ENCODE assay signal across 27 cellular contexts in genomic region chr1:19164274-19165015, GRCh38. TPM values are rescaled to one million over a fixed set of nuclear protein-coding genes. Genes with fewer than 3 reads are reported as not detected.
DNase-seq lines count a peak whose midpoint lies in the region; ATAC-seq and TF ChIP-seq lines count a peak whose summit lies in the region.
"Had no signal": no experiment of that assay in that cellular context is flagged by ENCODE, and none has a peak within 500 bp of the region (broad histone marks: within the 10 kb centered on the region; RNA-seq: fewer than 3 reads in every experiment).

No MANE protein-coding gene starts in this region.

- intact Hi-C loops in activated naive CD4-positive, alpha-beta T cell treated with anti-CD3 and anti-CD28 coated beads for 36 hours (cut with micrococcal nuclease), result no loop called here
- intact Hi-C loops in posterior vena cava (cut with DNase I), result no loop called here

- peak overlapping the region; percentile 9 for H3K27ac Mint-ChIP-seq in activated naive CD4-positive, alpha-beta T cell treated with anti-CD3 and anti-CD28 coated beads for 36 hours
- H3K27ac Mint-ChIP-seq in activated naive CD4-positive, alpha-beta T cell treated with anti-CD3 and anti-CD28 coated beads, Interleukin-2, amount 50 U/mL, for 72 hours, result peak overlapping the region in 1 of 2 donors; percentile 74
- H3K27ac Mint-ChIP-seq in endothelial cell (ENCODE audit: unreplicated experiment) (peak overlapping the region; percentile 93), mesothelial cell of epicardium (peak overlapping the region; percentile 97), type B pancreatic cell (peak overlapping the region; percentile 95)
- H3K27ac Mint-ChIP-seq: activated B cell treated with CpG ODN at 0.5 μM for 24 hours; endodermal cell; stimulated activated effector memory CD8-positive, alpha-beta T cell treated with anti-CD3 and anti-CD28 coated beads, Interleukin-12 subunit alpha, Interleukin-12 subunit beta, amount 100 ng/mL, for 72 hours had no signal

- peaks cover 73% of the 10 kb centered on the region for H3K36me3 Mint-ChIP-seq in activated naive CD4-positive, alpha-beta T cell treated with anti-CD3 and anti-CD28 coated beads for 36 hours (ENCODE audit: low read depth)
- H3K36me3 Mint-ChIP-seq in activated naive CD4-positive, alpha-beta T cell treated with anti-CD3 and anti-CD28 coated beads, Interleukin-2, amount 50 U/mL, for 72 hours, result peaks cover 43 to 71% of the 10 kb centered on the region in 2 donors
- peaks cover 81% of the 10 kb centered on the region for H3K36me3 Mint-ChIP-seq in endothelial cell (ENCODE audit: low read depth, unreplicated experiment)
- H3K36me3 Mint-ChIP-seq in mesothelial cell of epicardium, result peaks cover 68% of the 10 kb centered on the region
- peaks cover 63% of the 10 kb centered on the region for H3K36me3 Mint-ChIP-seq in type B pancreatic cell

- H3K4me1 Mint-ChIP-seq in activated naive CD4-positive, alpha-beta T cell treated with anti-CD3 and anti-CD28 coated beads for 36 hours (ENCODE audit: low read depth), result peaks cover 9% of the 10 kb centered on the region
- peaks cover 15% of the 10 kb centered on the region for H3K4me1 Mint-ChIP-seq in endothelial cell (ENCODE audit: unreplicated experiment)
- H3K4me1 Mint-ChIP-seq in mesothelial cell of epicardium, result peaks cover 26% of the 10 kb centered on the region
- no peaks in the 10 kb centered on the region for H3K4me1 Mint-ChIP-seq in type B pancreatic cell (ENCODE audit: unreplicated experiment)
- H3K4me1 Mint-ChIP-seq: endodermal cell had no signal

- H3K9me3 Mint-ChIP-seq in activated naive CD4-positive, alpha-beta T cell treated with anti-CD3 and anti-CD28 coated beads for 36 hours, result no peaks in the 10 kb centered on the region
- no peaks in the 10 kb centered on the region for H3K9me3 Mint-ChIP-seq in activated naive CD4-positive, alpha-beta T cell treated with anti-CD3 and anti-CD28 coated beads, Interleukin-2, amount 50 U/mL, for 72 hours
- H3K9me3 Mint-ChIP-seq in endothelial cell (ENCODE audit: unreplicated experiment), result no peaks in the 10 kb centered on the region
- H3K9me3 Mint-ChIP-seq in mesothelial cell of epicardium, result no peaks in the 10 kb centered on the region
- H3K9me3 Mint-ChIP-seq in type B pancreatic cell, result no peaks in the 10 kb centered on the region
- H3K9me3 Mint-ChIP-seq: activated B cell treated with CpG ODN at 0.5 μM for 24 hours; activated CD8-positive, alpha-beta T cell treated with anti-CD3 and anti-CD28 coated beads for 36 hours; endodermal cell; naive thymus-derived CD4-positive, alpha-beta T cell; stimulated activated effector memory CD8-positive, alpha-beta T cell treated with anti-CD3 and anti-CD28 coated beads, Interleukin-12 subunit alpha, Interleukin-12 subunit beta, amount 100 ng/mL, for 72 hours had no signal

- H3K27me3 Mint-ChIP-seq in activated naive CD4-positive, alpha-beta T cell treated with anti-CD3 and anti-CD28 coated beads for 36 hours (ENCODE audit: low read depth), result no peaks in the 10 kb centered on the region
- H3K27me3 Mint-ChIP-seq in endothelial cell (ENCODE audit: unreplicated experiment) (no peaks in the 10 kb centered on the region), mesothelial cell of epicardium (ENCODE audit: low read depth) (no peaks in the 10 kb centered on the region), type B pancreatic cell (no peaks in the 10 kb centered on the region)
- H3K27me3 Mint-ChIP-seq: activated B cell treated with CpG ODN at 0.5 μM for 24 hours; activated CD8-positive, alpha-beta T cell treated with anti-CD3 and anti-CD28 coated beads for 36 hours; naive thymus-derived CD4-positive, alpha-beta T cell had no signal

- ATAC-seq in activated naive CD4-positive, alpha-beta T cell treated with anti-CD3 and anti-CD28 coated beads, Interleukin-2, amount 50 U/mL, for 72 hours, result no peak
- ATAC-seq: activated CD8-positive, alpha-beta T cell treated with anti-CD3 and anti-CD28 coated beads for 36 hours; GM12878; naive thymus-derived CD4-positive, alpha-beta T cell; Right ventricle myocardium inferior; stimulated activated effector memory CD8-positive, alpha-beta T cell treated with anti-CD3 and anti-CD28 coated beads, Interleukin-12 subunit alpha, Interleukin-12 subunit beta, amount 100 ng/mL, for 72 hours had no signal

- H3K4me3 Mint-ChIP-seq in activated naive CD4-positive, alpha-beta T cell treated with anti-CD3 and anti-CD28 coated beads for 36 hours, result no peak overlapping the region
- H3K4me3 Mint-ChIP-seq in endothelial cell (ENCODE audit: unreplicated experiment), result peak overlapping the region; percentile 76
- H3K4me3 Mint-ChIP-seq in mesothelial cell of epicardium, result peak overlapping the region; percentile 11
- peak overlapping the region; percentile 33 for H3K4me3 Mint-ChIP-seq in type B pancreatic cell
- H3K4me3 Mint-ChIP-seq: activated B cell treated with CpG ODN at 0.5 μM for 24 hours; activated CD8-positive, alpha-beta T cell treated with anti-CD3 and anti-CD28 coated beads for 36 hours; endodermal cell; naive thymus-derived CD4-positive, alpha-beta T cell; stimulated activated effector memory CD8-positive, alpha-beta T cell treated with anti-CD3 and anti-CD28 coated beads, Interleukin-12 subunit alpha, Interleukin-12 subunit beta, amount 100 ng/mL, for 72 hours had no signal

- TF ChIP-seq CTCF in endothelial cell (IDR thresholded peaks at IDR 0.05; ENCODE audit: unreplicated experiment) (no peak), mesothelial cell of epicardium (IDR thresholded peaks at IDR 0.05; ENCODE audit: unreplicated experiment) (no peak), type B pancreatic cell (conservative IDR thresholded peaks at IDR 0.05) (no peak)

- CTCF ChIA-PET in activated naive CD4-positive, alpha-beta T cell treated with anti-CD3 and anti-CD28 coated beads for 36 hours (lab: Charles Lee), result interaction anchor here (0.7 kb wide), 1 partner anchor 274 kb away, joined by 3 read pairs; no protein-coding TSS in a partner anchor

- no peak for DNase-seq in activated naive CD4-positive, alpha-beta T cell treated with anti-CD3 and anti-CD28 coated beads for 36 hours
- DNase-seq in activated naive CD4-positive, alpha-beta T cell treated with anti-CD3 and anti-CD28 coated beads, Interleukin-2, amount 50 U/mL, for 72 hours (ENCODE audit: low spot score in 2 of 2), result no peak
- no peak for DNase-seq in endothelial cell (ENCODE audit: low spot score)
- DNase-seq in mesothelial cell of epicardium (ENCODE audit: low spot score in 2 of 2, unreplicated experiment in 2 of 2), result peak in 1 of 2 experiments; percentile 39
- DNase-seq in type B pancreatic cell (ENCODE audit: extremely low spot score, unreplicated experiment), result no peak
- no peak for DNase-seq in DMS53 treated with DMSO at 0.1 percent for 48 hours (lab: John Stamatoyannopoulos, UW; ENCODE audit: unreplicated experiment)
- DNase-seq in stimulated activated CD4-positive, alpha-beta T cell treated with anti-CD3 and anti-CD28 coated beads, Interleukin-12 subunit alpha, Interleukin-12 subunit beta, amount 100 ng/mL, for 4 hours, result no peak
- no peak for DNase-seq in posterior vena cava (ENCODE audit: low spot score)
- DNase-seq: activated B cell treated with CpG ODN at 0.5 μM for 24 hours; activated CD8-positive, alpha-beta T cell treated with anti-CD3 and anti-CD28 coated beads for 36 hours; amniotic stem cell; cortex of kidney; DND-41; endodermal cell; esophagus squamous epithelium; H7; naive thymus-derived CD4-positive, alpha-beta T cell; NCI-H1048; NCI-H2081; NCI-H82; nucleus accumbens; retina; stimulated activated CD4-positive, alpha-beta T cell treated with anti-CD3 and anti-CD28 coated beads, Interleukin-2, amount 100 ng/mL, for 48 hours; T-helper 9 cell had no signal

RNA-seq across cellular contexts. Expression of gene UBR4, which starts 45.6 kb away (rescaled TPM):
- total RNA-seq in activated naive CD4-positive, alpha-beta T cell treated with anti-CD3 and anti-CD28 coated beads for 36 hours, result 100 to 1,000 TPM; 165 to 169 TPM
- 100 to 1,000 TPM; 156 to 199 TPM for total RNA-seq in activated naive CD4-positive, alpha-beta T cell treated with anti-CD3 and anti-CD28 coated beads, Interleukin-2, amount 50 U/mL, for 72 hours
- 223 TPM for total RNA-seq in endothelial cell (ENCODE audit: unreplicated experiment)
- 206 to 222 TPM (median 215 TPM) in 3 replicates for total RNA-seq in mesothelial cell of epicardium
- 108 and 110 TPM in 2 replicates for total RNA-seq in type B pancreatic cell (ENCODE audit: low replicate concordance)
- 100 to 1,000 TPM; 111 to 120 TPM for total RNA-seq in posterior vena cava
